Comparison of ENCODE assay signal across 7 cellular contexts in genomic region chr10:62410934-62411333, GRCh38. TPM values are rescaled to one million over a fixed set of nuclear protein-coding genes. Genes with fewer than 3 reads are reported as not detected.
"Had no signal": no experiment of that assay in that cellular context is flagged by ENCODE, and none has a peak within 500 bp of the region (broad histone marks: within the 10 kb centered on the region; RNA-seq: fewer than 3 reads in every experiment).

No MANE protein-coding gene starts in this region.

RNA-seq across cellular contexts. Expression of gene ZNF365, which starts 36.8 kb away (rescaled TPM):
- total RNA-seq: activated B cell treated with CpG ODN at 0.5 μM for 24 hours; activated CD4-positive, alpha-beta T cell treated with anti-CD3 and anti-CD28 coated beads, Interleukin-2, amount 10 ng/mL, durations not matched to agents 24 days and 14 days; activated CD8-positive, alpha-beta memory T cell treated with anti-CD3 and anti-CD28 coated beads, Interleukin-2, amount 10 ng/mL, durations not matched to agents 7 days and 5 days; activated CD8-positive, alpha-beta T cell treated with anti-CD3 and anti-CD28 coated beads for 36 hours; activated CD8-positive, alpha-beta T cell treated with anti-CD3 and anti-CD28 coated beads, Interleukin-2, amount 10 ng/mL, durations not matched to agents 7 days and 5 days; T-helper 1 cell treated with Interleukin-12 subunit alpha and Interleukin-12 subunit beta and Interleukin-4 antibody, amounts not matched to agents 30 ng/mL and 1 ng/mL, for 36 hours; T-helper 2 cell treated with Interferon-gamma antibody and Interleukin-4, amounts not matched to agents 100 ng/mL and 5 ng/mL, for 36 hours had no signal
